In the genomic region with DNA sequence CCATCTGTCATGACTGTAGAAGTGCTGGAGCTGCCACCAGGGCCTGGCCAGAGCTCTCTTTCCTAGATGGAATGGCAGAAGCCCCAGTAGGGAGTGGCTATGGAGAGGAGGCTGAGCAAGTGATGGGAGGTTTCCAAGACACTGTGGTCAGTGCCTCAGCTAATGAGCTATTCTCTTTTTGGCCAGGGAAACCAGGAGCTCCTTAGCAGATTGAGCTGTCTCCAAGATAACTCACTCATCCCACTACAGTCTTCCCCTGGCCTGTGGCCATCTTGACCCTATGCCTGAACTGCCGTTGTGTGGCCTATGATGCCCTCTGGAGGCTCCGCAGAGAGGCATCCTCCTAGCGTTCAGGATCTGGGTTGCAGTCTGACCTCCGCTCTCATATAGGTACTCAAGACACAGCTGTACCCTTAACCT, we compare ENCODE assay signal across 8 cellular contexts.
DNase-seq lines count a peak whose midpoint lies in the region; ATAC-seq, FAIRE-seq and TF ChIP-seq lines count a peak whose summit lies in the region.

No MANE protein-coding gene starts in this region.

- H3K4me3 ChIP-seq in osteoblast (ENCODE audit: insufficient read depth, low read length) = no peak overlapping the region

- H3K36me3 ChIP-seq in osteoblast (ENCODE audit: insufficient read depth, low read length) = peaks cover 21% of the 10 kb centered on the region

- TF ChIP-seq CTCF in endothelial cell (IDR thresholded peaks at IDR 0.05; ENCODE audit: unreplicated experiment) (peak; percentile 28), osteoblast (IDR thresholded peaks at IDR 0.05; ENCODE audit: extremely low read depth, low read depth, low read length) (peak; percentile 85)

- no peak overlapping the region for H3K4me2 ChIP-seq in osteoblast (ENCODE audit: insufficient read depth, low read length)

- no peak for FAIRE-seq in H54 (lab: Jason Lieb, UNC)

- peaks cover 17% of the 10 kb centered on the region for H4K20me1 ChIP-seq in osteoblast (ENCODE audit: insufficient read depth, low read length)

- no peak overlapping the region for H2AFZ ChIP-seq in osteoblast (ENCODE audit: low read length)

- H3K36me3 Mint-ChIP-seq in endothelial cell (ENCODE audit: low read depth, unreplicated experiment) = peaks cover 6% of the 10 kb centered on the region
- peaks cover 4% of the 10 kb centered on the region for H3K36me3 Mint-ChIP-seq in T-helper 2 cell treated with Interferon-gamma antibody and Interleukin-4, amounts not matched to agents 5 μg/mL and 100 μg/mL, for 36 hours (ENCODE audit: low read depth)

- no peak overlapping the region for H3K27ac Mint-ChIP-seq in endothelial cell (ENCODE audit: unreplicated experiment)
- no peak overlapping the region for H3K27ac Mint-ChIP-seq in T-helper 2 cell treated with Interferon-gamma antibody and Interleukin-4, amounts not matched to agents 5 μg/mL and 100 μg/mL, for 36 hours

- peaks cover 43% of the 10 kb centered on the region for H3K4me1 Mint-ChIP-seq in endothelial cell (ENCODE audit: unreplicated experiment)
- no peaks in the 10 kb centered on the region for H3K4me1 Mint-ChIP-seq in T-helper 2 cell treated with Interferon-gamma antibody and Interleukin-4, amounts not matched to agents 5 μg/mL and 100 μg/mL, for 36 hours (ENCODE audit: low read depth)

- H3K79me2 ChIP-seq in osteoblast (ENCODE audit: insufficient read depth, low read length) = no peaks in the 10 kb centered on the region

- H3K4me1 ChIP-seq in osteoblast (ENCODE audit: insufficient read depth, low read length) = peaks cover 15% of the 10 kb centered on the region

- H3K27me3 Mint-ChIP-seq in endothelial cell (ENCODE audit: unreplicated experiment) = peaks cover 1% of the 10 kb centered on the region
- H3K27me3 Mint-ChIP-seq in T-helper 2 cell treated with Interferon-gamma antibody and Interleukin-4, amounts not matched to agents 5 μg/mL and 100 μg/mL, for 36 hours (ENCODE audit: low read depth) = no peaks in the 10 kb centered on the region

- H3K4me3 Mint-ChIP-seq in endothelial cell (ENCODE audit: unreplicated experiment) = no peak overlapping the region
- no peak overlapping the region for H3K4me3 Mint-ChIP-seq in T-helper 2 cell treated with Interferon-gamma antibody and Interleukin-4, amounts not matched to agents 5 μg/mL and 100 μg/mL, for 36 hours

- no peaks in the 10 kb centered on the region for H3K9me3 ChIP-seq in osteoblast (ENCODE audit: low read depth, low read length)

- no peaks in the 10 kb centered on the region for H3K9me3 Mint-ChIP-seq in endothelial cell (ENCODE audit: unreplicated experiment)
- H3K9me3 Mint-ChIP-seq in T-helper 2 cell treated with Interferon-gamma antibody and Interleukin-4, amounts not matched to agents 5 μg/mL and 100 μg/mL, for 36 hours = no peaks in the 10 kb centered on the region

- H3K27ac ChIP-seq in osteoblast (ENCODE audit: low read depth, low read length) = no peak overlapping the region

- ATAC-seq in HG02571 (IDR thresholded peaks at IDR 0.05; ENCODE audit: unreplicated experiment) = no peak
- no peak for ATAC-seq in GM18861 (IDR thresholded peaks at IDR 0.05; ENCODE audit: unreplicated experiment)

- H3K27me3 ChIP-seq in osteoblast (ENCODE audit: insufficient read depth, low read length) = no peaks in the 10 kb centered on the region

- no peak for TF ChIP-seq POLR2A in H54 (IDR thresholded peaks at IDR 0.05; ENCODE audit: low read depth, low read length)

- DNase-seq in DMS153 (lab: John Stamatoyannopoulos, UW) = peak; percentile 32
- peak; percentile 78 for DNase-seq in NCI-H2196 (lab: John Stamatoyannopoulos, UW; ENCODE audit: unreplicated experiment)
- peak; percentile 56 for DNase-seq in endothelial cell (ENCODE audit: low spot score)
- peak; percentile 95 for DNase-seq in osteoblast (ENCODE audit: insufficient read length, low spot score, missing footprints)
- no peak for DNase-seq in H54 (ENCODE audit: insufficient read length, low spot score)
- DNase-seq in T-helper 2 cell treated with Interferon-gamma antibody and Interleukin-4, amounts not matched to agents 5 μg/mL and 100 μg/mL, for 36 hours (ENCODE audit: low spot score) = no peak

Comparison
In these comparisons a context has a peak if more than half of its experiments do, and no peak if none do; other contexts are left out.
1. DNase-seq: peak in DMS153 (single experiment), NCI-H2196 (single experiment), endothelial cell (single experiment) and osteoblast (single experiment); none in H54 (single experiment) and T-helper 2 cell treated with Interferon-gamma antibody and Interleukin-4, amounts not matched to agents 5 μg/mL and 100 μg/mL, for 36 hours (single experiment).